In genomic region chr6:36066817-36067216, GRCh38 we compare ENCODE assay signal across 24 cellular contexts. TPM values are rescaled to one million over a fixed set of nuclear protein-coding genes. Genes with fewer than 3 reads are reported as not detected.
DNase-seq lines count a peak whose midpoint lies in the region; ATAC-seq, FAIRE-seq and TF ChIP-seq lines count a peak whose summit lies in the region.
"Had no signal": no experiment of that assay in that cellular context is flagged by ENCODE, and none has a peak within 500 bp of the region (broad histone marks: within the 10 kb centered on the region; RNA-seq: fewer than 3 reads in every experiment).

No MANE protein-coding gene starts in this region.

- no peak overlapping the region for H2BK15ac ChIP-seq in H1 (ENCODE audit: low read length)

- H3K4ac ChIP-seq in H1 (replicated peaks; ENCODE audit: insufficient read length, low read depth, low read length), result no peak overlapping the region

- no peak overlapping the region for H3K9ac ChIP-seq in H1 (replicated peaks in 1 of 4; ENCODE audit: extremely low read depth in 1 of 4, low read depth in 3 of 4, low read length in 3 of 4)

- peaks cover 11% of the 10 kb centered on the region for H3K36me3 Mint-ChIP-seq in Caco-2 (ENCODE audit: insufficient read depth, unreplicated experiment)

- no peak overlapping the region for H3K4me3 ChIP-seq in A549
- no peak overlapping the region for H3K4me3 ChIP-seq in Caco-2 (ENCODE audit: low read depth, low read length)
- H3K4me3 ChIP-seq in H1 (ENCODE audit: extremely low read depth in 1 of 4, insufficient read depth in 2 of 4, low read depth in 3 of 4, low read length in 4 of 4), result no peak overlapping the region
- no peak overlapping the region for H3K4me3 ChIP-seq in psoas muscle
- H3K4me3 ChIP-seq: esophagus squamous epithelium, mucosa of descending colon, Peyer's patch, suprapubic skin had no signal

- no peak overlapping the region for H4K91ac ChIP-seq in H1 (replicated peaks; ENCODE audit: insufficient read length, low read length)

- TF ChIP-seq EP300 in A549 (IDR thresholded peaks at IDR 0.05) (no peak), H1 (IDR thresholded peaks at IDR 0.05; ENCODE audit: borderline replicate concordance in 1 of 2, low read depth in 2 of 2, low read length in 2 of 2) (no peak)

- peaks cover 0 to 4% of the 10 kb centered on the region in 2 experiments for H4K20me1 ChIP-seq in H1 (replicated peaks in 1 of 2; ENCODE audit: control insufficient read depth in 1 of 2, insufficient read depth in 2 of 2, low read length in 2 of 2)

- CTCF ChIA-PET in A549 (lab: Yijun Ruan, JAX) (interaction anchor here (1.0 to 1.3 kb wide), 2 partner anchors 28 to 39 kb away, joined by 3 to 6 read pairs; partner anchors contain the start of gene MAPK14), Caco-2 (lab: Charles Lee) (no interaction called here), H1 (lab: Charles Lee; ENCODE audit: partially characterized antibody) (interaction anchor here (0.6 to 1.4 kb wide), 3 partner anchors 28 to 1852 kb away, joined by 3 to 7 read pairs (median 6); no protein-coding TSS in a partner anchor)

- TF ChIP-seq CTCF in A549 (IDR thresholded peaks at IDR 0.05), result no peak
- TF ChIP-seq CTCF in Caco-2 (IDR thresholded peaks at IDR 0.05; ENCODE audit: insufficient read depth in 1 of 2, low read depth in 1 of 2, low read length in 1 of 2, severe bottlenecking in 1 of 2, unreplicated experiment in 1 of 2), result no peak
- no peak for TF ChIP-seq CTCF in H1 (IDR thresholded peaks at IDR 0.05; ENCODE audit: control extremely low read depth in 1 of 3, insufficient read depth in 1 of 3, low read depth in 1 of 3, low read length in 3 of 3)
- no peak for TF ChIP-seq CTCF in psoas muscle (IDR thresholded peaks at IDR 0.05)

- no peak overlapping the region for H2AK5ac ChIP-seq in H1 (ENCODE audit: low read depth, low read length)

- H2BK12ac ChIP-seq in H1 (ENCODE audit: low read depth, low read length), result no peak overlapping the region

- POLR2A ChIA-PET in A549 (lab: Yijun Ruan, JAX) (no interaction called here), Caco-2 (lab: Charles Lee) (no interaction called here), H1 (lab: Charles Lee; ENCODE audit: partially characterized antibody) (interaction anchor here (1.0 kb wide), 1 partner anchor 206 kb away, joined by 3 read pairs; no protein-coding TSS in a partner anchor)

- peaks cover 4% of the 10 kb centered on the region; the same call in 1 of the 2 replicates for H3K23me2 ChIP-seq in H1 (ENCODE audit: low read depth, low read length)

- no peak overlapping the region for H3K23ac ChIP-seq in H1 (ENCODE audit: insufficient read length)

- BruUV-seq in Caco-2 (replicated peaks; lab: Mats Ljungman, UMichigan), result no TSS peak

- H3K18ac ChIP-seq in H1 (ENCODE audit: extremely low read depth, low read length), result no peak overlapping the region

- TF ChIP-seq POLR2A in A549 (IDR thresholded peaks at IDR 0.05; ENCODE audit: low read length), result no peak
- TF ChIP-seq POLR2A in H1 (IDR thresholded peaks at IDR 0.05; ENCODE audit: control extremely low read depth in 1 of 2, low read depth in 2 of 2, low read length in 2 of 2), result no peak

- peaks cover 36% of the 10 kb centered on the region for H3K4me1 Mint-ChIP-seq in Caco-2 (ENCODE audit: low read depth, unreplicated experiment)

- FAIRE-seq in A549 (lab: Jason Lieb, UNC), result no peak
- no peak for FAIRE-seq in H1 (lab: Jason Lieb, UNC)
- FAIRE-seq: frontal cortex, TTC549 had no signal

- no peaks in the 10 kb centered on the region; the same call in 1 of the 2 replicates for H3K79me1 ChIP-seq in H1 (ENCODE audit: low read depth, low read length)

- H2BK120ac ChIP-seq in H1 (replicated peaks; ENCODE audit: low read depth, low read length), result no peak overlapping the region

- no peaks in the 10 kb centered on the region for H3K27me3 Mint-ChIP-seq in Caco-2 (ENCODE audit: insufficient read depth, unreplicated experiment)
- H3K27me3 Mint-ChIP-seq: progenitor cell of endocrine pancreas had no signal

- H3K14ac ChIP-seq in H1 (ENCODE audit: insufficient read length), result no peak overlapping the region

- 55% methylated on average over 2 of the region's 2 CpGs for WGBS in A549 (ENCODE audit: missing lambda C conversion rate)
- WGBS in H1 (ENCODE audit: extremely low coverage in 1 of 2, insufficient coverage in 1 of 2, insufficient read length in 1 of 2, insufficient replicate concordance in 2 of 2, low coverage in 1 of 2, low lambda C conversion rate in 2 of 2, missing lambda C conversion rate in 1 of 2), 2 experiments, result 89% methylated on average over 2 of the region's 2 CpGs; no CpG with 5 or more reads in 1 of the 2 experiments
- WGBS in psoas muscle, 3 donors, result 86 to 93% (median 91%) methylated on average over 2 of the region's 2 CpGs

- H3K4me1 ChIP-seq in A549 (peaks cover 39% of the 10 kb centered on the region), Caco-2 (peaks cover 57% of the 10 kb centered on the region), H1 (replicated peaks in 1 of 4; ENCODE audit: control insufficient read depth in 3 of 4, insufficient read depth in 4 of 4, low read length in 3 of 4) (no peaks in the 10 kb centered on the region), psoas muscle (peaks cover 72% of the 10 kb centered on the region)

- H4K8ac ChIP-seq in H1 (ENCODE audit: extremely low read depth, insufficient read depth, low read length), result no peak overlapping the region

- intact Hi-C loops in Caco-2 (cut with micrococcal nuclease; ENCODE audit: unreplicated experiment) (no loop called here), psoas muscle (cut with DNase I) (no loop called here)

- no peak overlapping the region for H4K5ac ChIP-seq in H1 (ENCODE audit: insufficient read length, low read depth, low read length)

- H3K27me3 ChIP-seq in Caco-2 (replicated peaks; ENCODE audit: control insufficient read depth, insufficient read depth, low read length) (no peaks in the 10 kb centered on the region), H1 (replicated peaks in 1 of 4; ENCODE audit: control insufficient read depth in 3 of 4, extremely low read depth in 1 of 4, insufficient read depth in 3 of 4, low read length in 3 of 4) (no peaks in the 10 kb centered on the region), psoas muscle (ENCODE audit: insufficient read depth in 3 of 3, low read length in 2 of 3) (no peaks in the 10 kb centered on the region)
- H3K27me3 ChIP-seq: esophagus squamous epithelium, Peyer's patch, suprapubic skin had no signal

- H3K27ac ChIP-seq in A549 (0 out of 6 replicates have a peak overlapping the region, but pooled peaks of 1 of the 2 experiments have one; percentile 18), H1 (ENCODE audit: low read depth, low read length) (no peak overlapping the region), psoas muscle (peak overlapping the region; percentile 47)
- H3K27ac ChIP-seq: esophagus squamous epithelium, suprapubic skin had no signal

- H3K4me2 ChIP-seq in A549 (peak overlapping the region; percentile 70), H1 (ENCODE audit: insufficient read depth in 1 of 2, low read depth in 2 of 2, low read length in 2 of 2) (no peak overlapping the region)

- H3K9me3 Mint-ChIP-seq in Caco-2 (ENCODE audit: unreplicated experiment), result no peaks in the 10 kb centered on the region
- H3K9me3 Mint-ChIP-seq: endodermal cell had no signal

- no peak overlapping the region for H2BK5ac ChIP-seq in H1 (ENCODE audit: low read depth, low read length)

- no peak overlapping the region for H2AFZ ChIP-seq in H1 (ENCODE audit: low read length)

- H3K79me2 ChIP-seq in H1 (ENCODE audit: control insufficient read depth in 1 of 2, insufficient read depth in 2 of 2, low read length in 2 of 2), result peaks cover 0 to 23% of the 10 kb centered on the region in 2 experiments; a peak in 2 of 4 replicates

- no peak overlapping the region for H2BK20ac ChIP-seq in H1 (ENCODE audit: low read length)

- DNase-seq in A549 (ENCODE audit: low read depth in 1 of 2, low spot score in 1 of 2) (no peak), Caco-2 (no peak), H1 (ENCODE audit: low read depth in 1 of 2, low spot score in 2 of 2) (no peak), psoas muscle (no peak), activated gamma-delta T cell (lab: John Stamatoyannopoulos, UW) (no peak)
- DNase-seq: activated CD4-positive, CD25-positive, alpha-beta regulatory T cell treated with anti-CD3 and anti-CD28 coated beads, Interleukin-2, amount 50 U/mL, for 72 hours; activated CD8-positive, alpha-beta T cell treated with anti-CD3 and anti-CD28 coated beads, Interleukin-2, amount 10 ng/mL, durations not matched to agents 7 days and 5 days; activated naive CD4-positive, alpha-beta T cell treated with Interleukin-2 at 50 U/mL for 16 hours; cortex of kidney; DMS79 treated with DMSO at 0.1 percent for 48 hours; endodermal cell; esophagus squamous epithelium; hypothalamus; Karpas-422; mucosa of descending colon; NCI-H2171 treated with DMSO at 0.1 percent for 48 hours; NCI-H524 treated with DMSO at 0.1 percent for 48 hours; Peyer's patch had no signal

- TF ChIP-seq RAD21 in A549 (conservative IDR thresholded peaks at IDR 0.05 in 1 of 2, IDR thresholded peaks at IDR 0.05 in 1 of 2) (no peak), H1 (IDR thresholded peaks at IDR 0.05 in 1 of 2, conservative IDR thresholded peaks at IDR 0.05 in 1 of 2; ENCODE audit: low read depth in 2 of 2, low read length in 2 of 2) (no peak)

- H3K36me3 ChIP-seq in Caco-2 (ENCODE audit: control insufficient read depth, insufficient read depth, low read length), result no peaks in the 10 kb centered on the region
- H3K36me3 ChIP-seq in H1 (ENCODE audit: control insufficient read depth in 2 of 4, insufficient read depth in 4 of 4, low read length in 3 of 4), result no peaks in the 10 kb centered on the region
- peaks cover 0 to 4% of the 10 kb centered on the region in 2 donors for H3K36me3 ChIP-seq in psoas muscle (ENCODE audit: insufficient read depth in 1 of 2, low read depth in 1 of 2)
- H3K36me3 ChIP-seq: Peyer's patch, suprapubic skin had no signal

- no peak for ATAC-seq in A549
- no peak for ATAC-seq in psoas muscle
- ATAC-seq in HG03108 (IDR thresholded peaks at IDR 0.05; ENCODE audit: unreplicated experiment), result no peak
- no peak for ATAC-seq in HG03520 (IDR thresholded peaks at IDR 0.05; ENCODE audit: unreplicated experiment)
- ATAC-seq: activated CD8-positive, alpha-beta T cell treated with anti-CD3 and anti-CD28 coated beads, Interleukin-2, amount 10 ng/mL, durations not matched to agents 7 days and 5 days had no signal

- peak overlapping the region; percentile 3 for H3K27ac Mint-ChIP-seq in Caco-2 (ENCODE audit: unreplicated experiment)
- H3K27ac Mint-ChIP-seq: activated CD8-positive, alpha-beta T cell treated with anti-CD3 and anti-CD28 coated beads, Interleukin-2, amount 10 ng/mL, durations not matched to agents 7 days and 5 days; endodermal cell had no signal

- H3K56ac ChIP-seq in H1 (replicated peaks; ENCODE audit: insufficient read length, low read depth, low read length), result peak overlapping the region; percentile 79

- H3K9me3 ChIP-seq in A549 (no peaks in the 10 kb centered on the region), Caco-2 (no peaks in the 10 kb centered on the region), H1 (ENCODE audit: insufficient read depth in 2 of 2, low read depth in 1 of 2, low read length in 1 of 2) (no peaks in the 10 kb centered on the region), psoas muscle (no peaks in the 10 kb centered on the region)
- H3K9me3 ChIP-seq: esophagus squamous epithelium, mucosa of descending colon, Peyer's patch, suprapubic skin had no signal

- peak overlapping the region; percentile 2 for H3K4me3 Mint-ChIP-seq in Caco-2 (ENCODE audit: unreplicated experiment)
- H3K4me3 Mint-ChIP-seq: activated CD8-positive, alpha-beta T cell treated with anti-CD3 and anti-CD28 coated beads, Interleukin-2, amount 10 ng/mL, durations not matched to agents 7 days and 5 days; endodermal cell had no signal

RNA-seq across cellular contexts. Expression of gene MAPK14, which starts 39.2 kb away (rescaled TPM):
- 36.7 and 40.2 TPM in 2 replicates for polyA plus RNA-seq in A549 (2011; rRNA removed)
- polyA plus RNA-seq in A549 (2012; cell fraction: cytosol; rRNA removed), result 9.5 and 11.9 TPM in 2 replicates
- 16.9 and 27.0 TPM in 2 replicates for polyA plus RNA-seq in A549 (2012; cell fraction: nucleus; rRNA removed)
- polyA plus RNA-seq in A549 (2017; fragmentation: RNase III; extraction: RNeasy Plus Mini Kit Qiagen cat#74134 plus additional on column Dnase treatment), result 19.4 to 20.5 TPM (median 19.9 TPM) in 3 replicates
- polyA minus RNA-seq in A549 (2011; rRNA and poly(A)+ RNA removed), result 31.3 and 35.0 TPM in 2 replicates
- total RNA-seq in Caco-2 (2022), result 69.3 and 72.0 TPM in 2 replicates
- 33.2 and 39.3 TPM in 2 replicates for total RNA-seq in H1 (2021; fragmentation: NEBNext Ultra II Directional; extraction: Animal tissue kit (Norgen Biotek cat#: 25700))
- polyA plus RNA-seq in H1 (2011; rRNA removed), result 15.9 and 18.1 TPM in 2 replicates
- 20.6 TPM for polyA plus RNA-seq in H1 (2011; cell fraction: cytosol; rRNA removed)
- 18.1 TPM for polyA plus RNA-seq in H1 (2011; cell fraction: nucleus; rRNA removed)
- polyA plus RNA-seq in H1 (2012, experiment 1 of 2), result 20.5 to 29.3 TPM (median 23.2 TPM) in 4 replicates
- polyA plus RNA-seq in H1 (2012, experiment 2 of 2), result 5.6 TPM
- polyA plus RNA-seq in H1 (2013, experiment 1 of 2), result 14.8 TPM
- polyA plus RNA-seq in H1 (2013, experiment 2 of 2), result 14.9 TPM
- polyA minus RNA-seq in H1 (2011; rRNA and poly(A)+ RNA removed), result 49.4 and 84.0 TPM in 2 replicates
- 31.4 TPM for polyA minus RNA-seq in H1 (2011; cell fraction: cytosol; rRNA and poly(A)+ RNA removed)
- polyA minus RNA-seq in H1 (2011; cell fraction: nucleus; rRNA and poly(A)+ RNA removed), result 59.9 TPM
- total RNA-seq in psoas muscle, result 10 to 100 TPM; 23.9 to 32.8 (median 31.4) TPM
- 10 to 100 TPM; 11.8 to 42.0 (median 25.3) TPM for polyA plus RNA-seq in psoas muscle

RNA-seq across cellular contexts. Expression of gene SLC26A8, which starts 42.4 kb away (rescaled TPM):
- polyA plus RNA-seq in A549 (2011; rRNA removed), result not detected in 2 replicates
- polyA plus RNA-seq in A549 (2012; cell fraction: cytosol; rRNA removed), result not detected in 2 replicates
- not detected in 2 replicates for polyA plus RNA-seq in A549 (2012; cell fraction: nucleus; rRNA removed)
- not detected in 3 replicates for polyA plus RNA-seq in A549 (2017; fragmentation: RNase III; extraction: RNeasy Plus Mini Kit Qiagen cat#74134 plus additional on column Dnase treatment)
- polyA minus RNA-seq in A549 (2011; rRNA and poly(A)+ RNA removed), result not detected in 2 replicates
- total RNA-seq in Caco-2 (2022), result 1.4 and 1.8 TPM in 2 replicates
- total RNA-seq in H1 (2021; fragmentation: NEBNext Ultra II Directional; extraction: Animal tissue kit (Norgen Biotek cat#: 25700)), result 0.56 and 1.1 TPM in 2 replicates
- 0.57 and 0.86 TPM in 2 replicates for polyA plus RNA-seq in H1 (2011; rRNA removed)
- polyA plus RNA-seq in H1 (2011; cell fraction: cytosol; rRNA removed), result 0.32 TPM
- polyA plus RNA-seq in H1 (2011; cell fraction: nucleus; rRNA removed), result 0.56 TPM
- polyA plus RNA-seq in H1 (2012, experiment 1 of 2), result 0.36 to 1.5 TPM (median 0.65 TPM) in 4 replicates
- 0.13 TPM for polyA plus RNA-seq in H1 (2012, experiment 2 of 2)
- 0.32 TPM for polyA plus RNA-seq in H1 (2013, experiment 1 of 2)
- 0.66 TPM for polyA plus RNA-seq in H1 (2013, experiment 2 of 2)
- polyA minus RNA-seq in H1 (2011; rRNA and poly(A)+ RNA removed), result 0.24 and 0.28 TPM in 2 replicates
- polyA minus RNA-seq in H1 (2011; cell fraction: cytosol; rRNA and poly(A)+ RNA removed), result not detected
- polyA minus RNA-seq in H1 (2011; cell fraction: nucleus; rRNA and poly(A)+ RNA removed), result 0.70 TPM
- under 1 TPM in 1 of 4 donors, not detected in 3; 0.15 TPM for total RNA-seq in psoas muscle
- polyA plus RNA-seq in psoas muscle, result under 1 TPM in 1 of 3 donors, not detected in 2; 0.04 TPM
- total RNA-seq: activated CD8-positive, alpha-beta T cell treated with anti-CD3 and anti-CD28 coated beads, Interleukin-2, amount 10 ng/mL, durations not matched to agents 7 days and 5 days; endodermal cell; progenitor cell of endocrine pancreas; suprapubic skin had no signal
